ENCODE assay signal across 1 cellular context in genomic region chr6:30891450-30891723, GRCh38.
A peak's percentile ranks its signal among the peaks of the same experiment; 100 is the strongest.
TF ChIP-seq lines count a peak whose summit lies in the region.

No MANE protein-coding gene starts in this region.

TF ChIP-seq in K562, 482 proteins besides CTCF, POLR2A, EP300 and RAD21:
- TF ChIP-seq SOX6 (IDR thresholded peaks at IDR 0.05) (no peak), XRCC4 (IDR thresholded peaks at IDR 0.05; ENCODE audit: extremely low read depth, insufficient read depth, insufficient read length) (no peak), SMAD2 (IDR thresholded peaks at IDR 0.05; ENCODE audit: low read depth, low read length) (no peak), EGR1 (conservative IDR thresholded peaks at IDR 0.05) (peak; percentile 68), ZBTB26 (CRISPR knock-in tag; IDR thresholded peaks at IDR 0.05) (0 out of 2 replicates have a peak, but pooled peaks have one; percentile 50), KDM4B (IDR thresholded peaks at IDR 0.05; ENCODE audit: borderline replicate concordance in 2 of 2, low read depth in 1 of 2) (no peak), BHLHE40 (IDR thresholded peaks at IDR 0.05; ENCODE audit: low read length) (no peak), HMG20A (CRISPR knock-in tag; conservative IDR thresholded peaks at IDR 0.05) (no peak), SNAPC5 (CRISPR knock-in tag; IDR thresholded peaks at IDR 0.05) (no peak), HBP1 (CRISPR knock-in tag; IDR thresholded peaks at IDR 0.05) (no peak), ZBTB33 (CRISPR knock-in tag; IDR thresholded peaks at IDR 0.05) (no peak)
